Comparison of ENCODE assay signal across 15 cellular contexts in the genomic region with DNA sequence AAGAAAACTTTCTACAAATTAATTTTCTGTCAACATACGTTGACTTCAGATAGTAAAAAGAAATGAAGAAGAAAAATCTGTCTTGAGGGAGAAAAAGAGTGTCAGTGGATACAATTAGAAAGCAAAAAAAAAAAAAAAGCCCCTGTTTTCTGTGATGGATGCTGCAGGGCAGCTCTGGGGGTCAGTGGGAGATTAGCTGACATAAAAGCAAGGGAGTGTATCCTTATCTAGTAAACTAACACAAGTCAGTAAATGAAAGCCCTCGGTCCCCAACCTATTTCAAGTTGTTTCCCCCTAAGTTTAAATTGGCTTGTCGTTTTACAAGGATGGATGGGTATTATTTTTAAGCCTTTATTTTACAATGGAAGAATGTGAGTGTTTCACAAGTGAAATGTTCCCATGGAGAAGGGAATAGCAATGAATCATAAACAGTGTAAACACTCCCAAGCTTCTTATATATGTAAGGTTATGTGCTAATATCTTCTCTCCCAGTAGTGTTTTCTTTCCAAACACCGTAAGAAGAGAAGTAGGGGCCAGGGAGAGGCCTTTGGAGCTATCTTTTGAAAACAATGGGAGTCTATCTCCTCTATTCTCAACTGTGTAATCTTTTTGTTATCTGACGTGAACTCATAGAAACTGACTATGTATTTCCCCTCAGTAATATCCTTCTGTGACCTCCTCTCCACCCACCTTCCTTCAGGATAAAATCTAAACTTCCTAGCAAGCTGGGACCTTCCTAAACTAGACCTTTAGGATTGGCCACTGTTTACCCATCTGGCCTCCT.
DNase-seq lines count a peak whose midpoint lies in the region; ATAC-seq and TF ChIP-seq lines count a peak whose summit lies in the region.
"Had no signal": no experiment of that assay in that cellular context is flagged by ENCODE, and none has a peak within 500 bp of the region (broad histone marks: within the 10 kb centered on the region; RNA-seq: fewer than 3 reads in every experiment).

No MANE protein-coding gene starts in this region.

- H2BK12ac ChIP-seq in mesenchymal stem cell (ENCODE audit: low read length in 2 of 2), result no peak overlapping the region

- H3K4ac ChIP-seq in mesenchymal stem cell (ENCODE audit: low read depth in 1 of 2, low read length in 2 of 2), result no peak overlapping the region

- no peak overlapping the region for H2AK5ac ChIP-seq in mesenchymal stem cell (ENCODE audit: low read length, severe bottlenecking)

- no peak overlapping the region for H3K18ac ChIP-seq in mesenchymal stem cell (ENCODE audit: low read depth in 1 of 2, low read length in 2 of 2)

- WGBS in mesenchymal stem cell, result 40% methylated on average over 1 of the region's 5 CpGs
- 25 to 35% methylated on average over 5 of the region's 5 CpGs for WGBS in transverse colon (ENCODE audit: low coverage in 1 of 2), 2 donors

- H2BK15ac ChIP-seq in mesenchymal stem cell (ENCODE audit: low read depth, poor library complexity, severe bottlenecking), result no peak overlapping the region

- H2BK120ac ChIP-seq in mesenchymal stem cell (ENCODE audit: low read depth, low read length), result no peak overlapping the region

- H4K91ac ChIP-seq in mesenchymal stem cell (ENCODE audit: low read length), result no peak overlapping the region

- TF ChIP-seq EP300 in transverse colon (IDR thresholded peaks at IDR 0.05; ENCODE audit: low read depth), result no peak

- DNase-seq in LHCN-M2 (ENCODE audit: low read depth) (peak; percentile 23), cardiac fibroblast (ENCODE audit: low read depth in 2 of 2) (peak; percentile 78 to 80), mesenchymal stem cell (peak; percentile 72), transverse colon (no peak), 8988T (no peak), RPMI8226 (no peak)
- DNase-seq: activated naive CD4-positive, alpha-beta T cell treated with anti-CD3 and anti-CD28 coated beads, Interleukin-2, amount 50 U/mL, for 16 hours; DMS153; left lung; NCI-H2171 treated with DMSO at 0.1 percent for 48 hours; pancreas had no signal

- no peaks in the 10 kb centered on the region for H3K79me1 ChIP-seq in mesenchymal stem cell (replicated peaks; ENCODE audit: low read length, poor library complexity, severe bottlenecking)

- H2AFZ ChIP-seq in mesenchymal stem cell (ENCODE audit: low read depth, low read length), result no peak overlapping the region

- H3K4me1 ChIP-seq in mesenchymal stem cell (ENCODE audit: control insufficient read depth, insufficient read depth, low read depth, low read length) (no peaks in the 10 kb centered on the region), transverse colon (no peaks in the 10 kb centered on the region)
- H3K4me1 ChIP-seq: left lung, pancreas had no signal

- H3K36me3 ChIP-seq in mesenchymal stem cell (ENCODE audit: control insufficient read depth in 1 of 2, insufficient read depth in 2 of 2, low read depth in 1 of 2, low read length in 2 of 2) (no peaks in the 10 kb centered on the region), transverse colon (no peaks in the 10 kb centered on the region)
- H3K36me3 ChIP-seq: left lung, pancreas, thoracic aorta had no signal

- H3K27me3 ChIP-seq in mesenchymal stem cell (ENCODE audit: control insufficient read depth in 1 of 2, insufficient read depth in 1 of 2, low read length in 2 of 2) (no peaks in the 10 kb centered on the region), transverse colon (no peaks in the 10 kb centered on the region)

- TF ChIP-seq CTCF in cardiac fibroblast (IDR thresholded peaks at IDR 0.05; ENCODE audit: low read depth, low read length), result no peak
- TF ChIP-seq CTCF in transverse colon (IDR thresholded peaks at IDR 0.05), result no peak

- H3K4me3 ChIP-seq in cardiac fibroblast (replicated peaks in 1 of 2; ENCODE audit: low read depth in 2 of 2, low read length in 2 of 2), result no peak overlapping the region
- H3K4me3 ChIP-seq in mesenchymal stem cell (ENCODE audit: insufficient read depth in 1 of 2, low read depth in 1 of 2, low read length in 2 of 2), result no peak overlapping the region
- no peak overlapping the region for H3K4me3 ChIP-seq in transverse colon
- H3K4me3 ChIP-seq: left lung, pancreas, thoracic aorta had no signal

- H2BK5ac ChIP-seq in mesenchymal stem cell (ENCODE audit: low read depth, low read length, poor library complexity, severe bottlenecking), result no peak overlapping the region

- H3K27ac ChIP-seq in mesenchymal stem cell (ENCODE audit: low read length, poor library complexity, severe bottlenecking) (no peak overlapping the region), transverse colon (peak overlapping the region in 3 of 4 donors; percentile 51 to 58 (median 55))
- H3K27ac ChIP-seq: C4-2B, KMS-11, left lung, pancreas, thoracic aorta had no signal

- ATAC-seq in GM18517 (IDR thresholded peaks at IDR 0.05; ENCODE audit: unreplicated experiment), result no peak
- ATAC-seq: left lung, pancreas had no signal

- no peak overlapping the region for H3K14ac ChIP-seq in mesenchymal stem cell (ENCODE audit: low read length in 2 of 2)

- H3K9me3 ChIP-seq in mesenchymal stem cell (ENCODE audit: control insufficient read depth, low read length) (no peaks in the 10 kb centered on the region), transverse colon (no peaks in the 10 kb centered on the region)
- H3K9me3 ChIP-seq: left lung, pancreas, thoracic aorta had no signal

- no peak overlapping the region for H3K23ac ChIP-seq in mesenchymal stem cell (ENCODE audit: low read length in 2 of 2)

- H3K4me2 ChIP-seq in mesenchymal stem cell (ENCODE audit: low read length, poor library complexity, severe bottlenecking), result no peak overlapping the region
- H3K4me2 ChIP-seq: KMS-11 had no signal

- TF ChIP-seq POLR2A in transverse colon (IDR thresholded peaks at IDR 0.05), result no peak

- in situ Hi-C loops in transverse colon (cut with MboI; ENCODE audit: low pct_ligation_motif_present in 1 of 4, low pct_unique_long_range_greater_than_20kb in 1 of 4, low sequenced_read_pairs in 3 of 4), result no loop called here

- H4K8ac ChIP-seq in mesenchymal stem cell (ENCODE audit: low read length), result no peak overlapping the region

- intact Hi-C loops in transverse colon (cut with DNase I; ENCODE audit: low total_unique reads), result no loop called here

- no peak overlapping the region for H3K9ac ChIP-seq in mesenchymal stem cell (ENCODE audit: low read length)
- H3K9ac ChIP-seq: KMS-11 had no signal

Comparison
In these comparisons a context has a peak if more than half of its experiments do, and no peak if none do; other contexts are left out.
1. DNase-seq: peak in LHCN-M2 (single experiment), cardiac fibroblast (2 of 2) and mesenchymal stem cell (single experiment); none in transverse colon (single experiment), 8988T (single experiment) and RPMI8226 (single experiment).